ENCODE assay signal across 22 cellular contexts in genomic region chr12:131573631-131574396, GRCh38.
"Had no signal": no experiment of that assay in that cellular context is flagged by ENCODE, and none has a peak within 500 bp of the region (broad histone marks: within the 10 kb centered on the region; RNA-seq: fewer than 3 reads in every experiment).

No MANE protein-coding gene starts in this region.

- H3K4me1 Mint-ChIP-seq: immature natural killer cell had no signal

- H3K36me3 Mint-ChIP-seq: immature natural killer cell; naive thymus-derived CD4-positive, alpha-beta T cell; type B pancreatic cell had no signal

- DNase-seq: caudate nucleus; effector CD4-positive, alpha-beta T cell; foreskin fibroblast; immature natural killer cell; kidney; left colon; left ventricle myocardium superior; mesenchymal stem cell; naive thymus-derived CD4-positive, alpha-beta T cell; nucleus accumbens; pancreas; right lobe of liver; spleen; stimulated activated CD4-positive, alpha-beta T cell treated with anti-CD3 and anti-CD28 coated beads, Interleukin-15, amount 100 ng/mL, for 24 hours; stimulated activated CD4-positive, alpha-beta T cell treated with anti-CD3 and anti-CD28 coated beads, Interleukin-1b, Interleukin-23, amount 100 ng/mL, for 48 hours; stimulated activated naive CD4-positive, alpha-beta T cell; thyroid gland had no signal

- H3K36me3 ChIP-seq: gastroesophageal sphincter, pancreas, right lobe of liver, spleen, thyroid gland had no signal

- H3K27ac ChIP-seq: coronary artery, gastroesophageal sphincter, pancreas, right lobe of liver, spleen, thyroid gland had no signal

- H3K4me3 Mint-ChIP-seq: immature natural killer cell; naive thymus-derived CD4-positive, alpha-beta T cell; type B pancreatic cell had no signal

- H3K4me1 ChIP-seq: pancreas, right lobe of liver, spleen, thyroid gland had no signal

- H3K27ac Mint-ChIP-seq: immature natural killer cell; naive thymus-derived CD4-positive, alpha-beta T cell; progenitor cell of endocrine pancreas; type B pancreatic cell had no signal

- H3K27me3 ChIP-seq: right lobe of liver, thyroid gland had no signal

- ATAC-seq: gastroesophageal sphincter; left colon; left ventricle myocardium superior; naive thymus-derived CD4-positive, alpha-beta T cell; right lobe of liver had no signal

- H3K9me3 Mint-ChIP-seq: type B pancreatic cell had no signal

- H3K9me3 ChIP-seq: gastroesophageal sphincter, pancreas, right lobe of liver, spleen, thyroid gland had no signal

- H3K4me3 ChIP-seq: coronary artery, gastroesophageal sphincter, lung, pancreas, right lobe of liver, spleen, thyroid gland had no signal
